Comparison of ENCODE assay signal across 8 cellular contexts in the genomic region with DNA sequence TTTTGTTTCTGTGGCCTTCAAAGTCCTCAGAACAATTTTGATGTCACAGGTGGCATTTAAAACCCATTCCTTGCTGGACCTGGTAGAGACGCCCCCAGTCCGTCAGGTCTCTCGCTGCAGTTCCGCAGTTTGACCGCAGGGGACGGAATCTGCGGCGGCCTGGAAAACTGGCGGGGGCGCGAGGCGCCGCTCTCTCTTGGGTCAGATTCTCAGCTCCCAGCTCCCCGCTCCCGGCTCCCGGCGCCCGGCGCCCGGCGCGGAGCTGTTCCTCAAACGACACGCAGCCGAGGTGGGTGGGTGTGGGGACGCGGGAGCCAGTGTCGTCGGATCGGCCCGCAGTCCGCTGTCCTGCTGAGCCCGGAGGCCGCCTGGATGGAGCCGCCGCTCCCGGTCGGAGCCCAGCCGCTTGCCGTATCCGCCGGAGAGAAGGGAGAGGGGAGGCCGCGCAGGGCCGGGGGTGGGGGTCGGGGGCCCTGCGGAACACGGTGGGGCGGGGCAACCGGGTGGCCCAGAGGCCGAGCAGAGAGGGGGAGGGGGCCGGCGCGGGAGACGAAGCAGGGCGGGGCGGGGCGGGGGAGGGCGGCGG. TPM values are rescaled to one million over a fixed set of nuclear protein-coding genes. Genes with fewer than 3 reads are reported as not detected.
DNase-seq lines count a peak whose midpoint lies in the region; ATAC-seq and TF ChIP-seq lines count a peak whose summit lies in the region.

A gene (plus strand): TSS at position 192 of the 586 bp plus-strand sequence. CDS start 181 bp downstream, at position 373.

- peak within 1 kb of the TSS; percentile 69 for H3K27ac ChIP-seq in ectodermal cell (ENCODE audit: insufficient read depth, low read depth, low read length, poor library complexity, severe bottlenecking)
- peak within 1 kb of the TSS; percentile 76 for H3K27ac ChIP-seq in lower lobe of right lung

- TF ChIP-seq CTCF in BE2C (IDR thresholded peaks at IDR 0.05; ENCODE audit: low read depth, low read length) (peak; percentile 63), lower lobe of right lung (IDR thresholded peaks at IDR 0.05) (peak; percentile 76)

- intact Hi-C loops in lower lobe of right lung (cut with DNase I): no loop called here

- H3K4me3 ChIP-seq in BE2C (ENCODE audit: low read depth, low read length) (peak within 1 kb of the TSS; percentile 67), ectodermal cell (ENCODE audit: insufficient read depth, low read depth, low read length) (peak within 1 kb of the TSS; percentile 49), lower lobe of right lung (peak within 1 kb of the TSS; percentile 63)

- DNase-seq in BE2C (peak; percentile 75), NCI-H345 (lab: John Stamatoyannopoulos, UW) (peak; percentile 72), lower lobe of right lung (peak; percentile 81)
- DNase-seq in activated CD4-positive, alpha-beta T cell treated with anti-CD3 and anti-CD28 coated beads for 48 hours: peak; percentile 67
- peak; percentile 18 to 20 (median 18) for DNase-seq in stimulated activated CD4-positive, alpha-beta T cell treated with anti-CD3 and anti-CD28 coated beads, TNF-alpha, amount 100 ng/mL, for 4 hours (ENCODE audit: low read depth in 3 of 3)

- ATAC-seq in GM18909 (IDR thresholded peaks at IDR 0.05; ENCODE audit: poor library complexity, unreplicated experiment) (peak; percentile 96), HG03103 (IDR thresholded peaks at IDR 0.05; ENCODE audit: low read depth, unreplicated experiment) (peak; percentile 95), lower lobe of right lung (peak; percentile 95 to 97)

- H3K4me1 ChIP-seq in BE2C: no peaks in the 10 kb centered on the region
- no peaks in the 10 kb centered on the region for H3K4me1 ChIP-seq in ectodermal cell (ENCODE audit: control insufficient read depth, insufficient read depth, low read length)
- peaks cover 7% of the 10 kb centered on the region for H3K4me1 ChIP-seq in lower lobe of right lung

- H3K36me3 ChIP-seq in BE2C (no peaks in the 10 kb centered on the region), ectodermal cell (ENCODE audit: control insufficient read depth, insufficient read depth, low read length) (no peaks in the 10 kb centered on the region), lower lobe of right lung (no peaks in the 10 kb centered on the region)

- no peaks in the 10 kb centered on the region for H3K27me3 ChIP-seq in BE2C
- no peaks in the 10 kb centered on the region for H3K27me3 ChIP-seq in ectodermal cell (ENCODE audit: control insufficient read depth, insufficient read depth, low read length, poor library complexity, severe bottlenecking)
- no peaks in the 10 kb centered on the region for H3K27me3 ChIP-seq in lower lobe of right lung (ENCODE audit: low read depth)

- H3K9me3 ChIP-seq in BE2C: no peaks in the 10 kb centered on the region
- no peaks in the 10 kb centered on the region for H3K9me3 ChIP-seq in ectodermal cell (ENCODE audit: control insufficient read depth, low read length)
- no peaks in the 10 kb centered on the region for H3K9me3 ChIP-seq in lower lobe of right lung

- 0 to 1% methylated on average over 42 to 43 of the region's 60 CpGs for WGBS in ectodermal cell, 2 experiments

RNA-seq across cellular contexts. Expression of the gene that starts here (rescaled TPM):
- polyA plus RNA-seq in BE2C (2012; ENCODE audit: insufficient read depth, insufficient read length, low read depth): 15.8 TPM
- 28.6 TPM for polyA plus RNA-seq in ectodermal cell (2013, experiment 1 of 4)
- polyA plus RNA-seq in ectodermal cell (2013, experiment 2 of 4): 29.4 TPM
- 21.1 TPM for polyA plus RNA-seq in ectodermal cell (2013, experiment 3 of 4)
- 22.2 TPM for polyA plus RNA-seq in ectodermal cell (2013, experiment 4 of 4)
- total RNA-seq in lower lobe of right lung: 20.1 TPM

Comparison
In these comparisons a context has a peak if more than half of its experiments do, and no peak if none do; other contexts are left out.
1. Peak in every context shown above with its lines: DNase-seq, ATAC-seq, H3K4me3 ChIP-seq and H3K27ac ChIP-seq.
2. DNase-seq: peak in every context shown above with its lines; median percentile 81 in lower lobe of right lung; 75 in BE2C; 72 in NCI-H345; 67 in activated CD4-positive, alpha-beta T cell treated with anti-CD3 and anti-CD28 coated beads for 48 hours; 18 in stimulated activated CD4-positive, alpha-beta T cell treated with anti-CD3 and anti-CD28 coated beads, TNF-alpha, amount 100 ng/mL, for 4 hours.